ENCODE assay signal across 1 cellular context in genomic region chr6:41073203-41073967, GRCh38.
TF ChIP-seq lines count a peak whose summit lies in the region.

No MANE protein-coding gene starts in this region.

TF ChIP-seq in A549, 52 proteins besides CTCF, POLR2A, EP300 and RAD21 (continued from another document):
- TF ChIP-seq HOXB13 (CRISPR knock-in tag; IDR thresholded peaks at IDR 0.05; ENCODE audit: low read depth): no peak
- no peak for TF ChIP-seq NPAS2 (CRISPR knock-in tag; IDR thresholded peaks at IDR 0.05; ENCODE audit: borderline replicate concordance)
- TF ChIP-seq CBX2 (IDR thresholded peaks at IDR 0.05; ENCODE audit: borderline replicate concordance, low read depth): no peak
- no peak; the same call in 1 of the 2 replicates for TF ChIP-seq MAX (IDR thresholded peaks at IDR 0.05)
- TF ChIP-seq KDM5A (IDR thresholded peaks at IDR 0.05): 0 out of 2 replicates have a peak, but pooled peaks have one; percentile 22
- no peak for TF ChIP-seq PBX3 (IDR thresholded peaks at IDR 0.05)
- no peak for TF ChIP-seq FOXS1 (CRISPR knock-in tag; IDR thresholded peaks at IDR 0.05)
- TF ChIP-seq CBX8 (IDR thresholded peaks at IDR 0.05): no peak
- no peak for TF ChIP-seq HES2 (IDR thresholded peaks at IDR 0.05)
- no peak for TF ChIP-seq EHF (CRISPR knock-in tag; IDR thresholded peaks at IDR 0.05)
- TF ChIP-seq RFX5 (IDR thresholded peaks at IDR 0.05): no peak
TF ChIP-seq in A549: peak in this region for 5.
